In the genomic region with DNA sequence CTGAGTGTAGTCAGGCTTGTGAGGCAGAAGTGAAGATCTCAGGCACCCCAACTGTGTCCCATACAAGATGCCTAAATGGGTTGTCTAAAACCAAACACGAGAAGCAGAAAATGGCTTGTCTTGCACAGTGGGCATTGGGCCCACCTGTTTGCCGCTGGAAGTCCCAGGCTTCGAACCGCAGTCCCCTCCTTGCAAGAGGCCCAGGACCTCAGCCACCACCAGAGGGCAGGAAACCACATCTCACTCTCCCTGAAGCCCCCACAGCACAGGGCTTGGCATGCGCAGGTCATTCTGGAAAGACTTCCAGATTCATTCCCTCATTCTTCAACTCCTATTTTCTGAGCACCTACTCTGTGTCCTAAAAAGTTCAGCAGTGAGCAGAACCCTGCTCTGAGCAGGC, we compare ENCODE assay signal across 12 cellular contexts.
DNase-seq lines count a peak whose midpoint lies in the region; ATAC-seq and TF ChIP-seq lines count a peak whose summit lies in the region.
"Had no signal": no experiment of that assay in that cellular context is flagged by ENCODE, and none has a peak within 500 bp of the region (broad histone marks: within the 10 kb centered on the region; RNA-seq: fewer than 3 reads in every experiment).

No MANE protein-coding gene starts in this region.

- no peaks in the 10 kb centered on the region for H3K9me3 Mint-ChIP-seq in neural crest cell

- intact Hi-C loops in psoas muscle (cut with DNase I), result no loop called here

- H3K27ac ChIP-seq in psoas muscle, result no peak overlapping the region
- H3K27ac ChIP-seq: sigmoid colon had no signal

- H3K27me3 Mint-ChIP-seq in neural crest cell (ENCODE audit: low read depth), result peaks cover 34% of the 10 kb centered on the region
- H3K27me3 Mint-ChIP-seq: activated T-helper 17 cell treated with anti-CD3 and anti-CD28 coated beads, Interleukin-2, amount 50 U/mL, for 72 hours had no signal

- H3K4me1 ChIP-seq in psoas muscle, result no peaks in the 10 kb centered on the region
- H3K4me1 ChIP-seq: sigmoid colon had no signal

- H3K4me3 ChIP-seq in LNCaP clone FGC (ENCODE audit: low read depth, low read length) (no peak overlapping the region), psoas muscle (no peak overlapping the region)
- H3K4me3 ChIP-seq: sigmoid colon had no signal

- no peaks in the 10 kb centered on the region for H3K36me3 Mint-ChIP-seq in neural crest cell (ENCODE audit: low read depth)

- H3K4me1 Mint-ChIP-seq in neural crest cell, result peaks cover 5% of the 10 kb centered on the region
- H3K4me1 Mint-ChIP-seq: activated T-helper 17 cell treated with anti-CD3 and anti-CD28 coated beads, Interleukin-2, amount 50 U/mL, for 72 hours had no signal

- H3K36me3 ChIP-seq in psoas muscle (ENCODE audit: insufficient read depth in 1 of 2, low read depth in 1 of 2), result no peaks in the 10 kb centered on the region
- H3K36me3 ChIP-seq: sigmoid colon had no signal

- DNase-seq in NCI-H1436 (lab: John Stamatoyannopoulos, UW), result peak; percentile 14
- no peak for DNase-seq in NCI-H1436 treated with DMSO at 0.1 percent for 48 hours (lab: John Stamatoyannopoulos, UW)
- DNase-seq in LNCaP clone FGC (ENCODE audit: low read depth), result no peak
- peak; percentile 50 for DNase-seq in cerebellar cortex (ENCODE audit: low spot score)
- peak; percentile 11 for DNase-seq in neural crest cell (ENCODE audit: low read depth, low spot score)
- no peak for DNase-seq in psoas muscle
- no peak for DNase-seq in SK-N-DZ (ENCODE audit: low spot score)
- no peak for DNase-seq in H4 (ENCODE audit: low spot score)
- DNase-seq: activated CD4-positive, CD25-positive, alpha-beta regulatory T cell; GOT3; sigmoid colon had no signal

- no peak overlapping the region for H3K4me3 Mint-ChIP-seq in neural crest cell
- H3K4me3 Mint-ChIP-seq: activated T-helper 17 cell treated with anti-CD3 and anti-CD28 coated beads, Interleukin-2, amount 50 U/mL, for 72 hours had no signal

- WGBS in psoas muscle, 3 donors, result 45 to 63% (median 53%) methylated on average over 5 of the region's 5 CpGs

- H3K27ac Mint-ChIP-seq in neural crest cell (ENCODE audit: unreplicated experiment), result no peak overlapping the region
- H3K27ac Mint-ChIP-seq: activated T-helper 17 cell treated with anti-CD3 and anti-CD28 coated beads, Interleukin-2, amount 50 U/mL, for 72 hours had no signal

- H3K27me3 ChIP-seq in psoas muscle (ENCODE audit: insufficient read depth in 3 of 3, low read length in 2 of 3), result no peaks in the 10 kb centered on the region

- no peak for ATAC-seq in psoas muscle
- ATAC-seq: activated T-helper 17 cell treated with anti-CD3 and anti-CD28 coated beads, Interleukin-2, amount 50 U/mL, for 72 hours had no signal

- TF ChIP-seq CTCF in LNCaP clone FGC (IDR thresholded peaks at IDR 0.05; ENCODE audit: control insufficient read depth, extremely low read depth, insufficient read depth), result peak; percentile 24; the same call in 1 of the 2 replicates
- TF ChIP-seq CTCF in neural crest cell (conservative IDR thresholded peaks at IDR 0.05), result peak; percentile 48
- no peak for TF ChIP-seq CTCF in psoas muscle (IDR thresholded peaks at IDR 0.05)

- H3K9me3 ChIP-seq in psoas muscle, result no peaks in the 10 kb centered on the region
- H3K9me3 ChIP-seq: sigmoid colon had no signal

Comparison
In these comparisons a context has a peak if more than half of its experiments do, and no peak if none do; other contexts are left out.
1. DNase-seq: peak in NCI-H1436 (single experiment), cerebellar cortex (single experiment) and neural crest cell (single experiment); none in NCI-H1436 treated with DMSO at 0.1 percent for 48 hours (single experiment), LNCaP clone FGC (single experiment), psoas muscle (0 of 2), SK-N-DZ (single experiment) and H4 (single experiment).